In the genomic region with DNA sequence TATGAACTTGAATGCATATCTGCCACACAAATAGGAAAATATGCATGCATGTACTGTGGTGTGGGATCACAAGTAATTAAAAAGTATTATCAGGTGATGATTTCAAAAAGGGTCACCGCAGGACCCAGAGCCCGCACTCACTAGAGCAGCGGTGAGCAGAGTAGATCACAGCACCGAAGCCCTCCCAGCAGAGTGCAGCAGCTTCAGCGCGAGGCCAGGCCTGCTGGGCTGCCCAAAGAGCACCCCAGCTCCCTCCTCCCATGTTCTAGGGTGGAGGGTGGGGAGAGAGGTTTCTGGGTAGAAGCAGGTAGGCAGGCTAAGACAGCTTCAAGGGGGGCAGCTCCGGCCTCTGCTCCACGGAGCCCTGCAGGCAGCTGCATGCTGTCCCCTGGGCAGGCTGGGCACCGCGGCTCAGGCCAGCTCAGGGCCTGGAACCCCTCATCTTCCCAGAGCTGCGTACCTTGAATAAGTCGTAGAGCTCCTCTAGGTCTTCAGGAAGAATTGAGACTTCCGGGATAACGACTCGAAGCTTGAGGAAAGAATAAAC, we compare ENCODE assay signal across 23 cellular contexts. TPM values are rescaled to one million over a fixed set of nuclear protein-coding genes. Genes with fewer than 3 reads are reported as not detected.
A peak's percentile ranks its signal among the peaks of the same experiment; 100 is the strongest.
DNase-seq lines count a peak whose midpoint lies in the region; ATAC-seq, FAIRE-seq and TF ChIP-seq lines count a peak whose summit lies in the region.
"Had no signal": no experiment of that assay in that cellular context is flagged by ENCODE, and none has a peak within 500 bp of the region (broad histone marks: within the 10 kb centered on the region; RNA-seq: fewer than 3 reads in every experiment).

No MANE protein-coding gene starts in this region.

- TF ChIP-seq POLR2A in A549 (IDR thresholded peaks at IDR 0.05; ENCODE audit: low read length) (no peak), HCT116 (IDR thresholded peaks at IDR 0.05; ENCODE audit: borderline replicate concordance, extremely low read depth, insufficient read depth, insufficient read length) (no peak)

- H3K9me3 ChIP-seq in A549 (no peaks in the 10 kb centered on the region), HCT116 (ENCODE audit: control insufficient read depth in 1 of 2, insufficient read depth in 1 of 2, low read depth in 1 of 2, low read length in 2 of 2) (no peaks in the 10 kb centered on the region)
- H3K9me3 ChIP-seq: BE2C, Peyer's patch had no signal

- no peaks in the 10 kb centered on the region for H3K27me3 ChIP-seq in HCT116 (ENCODE audit: insufficient read depth, low read length)
- H3K27me3 ChIP-seq: BE2C, Peyer's patch had no signal

- H3K36me3 Mint-ChIP-seq in WTC11 (peaks cover 48% of the 10 kb centered on the region), nephron progenitor cell (ENCODE audit: low read depth) (peaks cover 58% of the 10 kb centered on the region), endothelial cell (ENCODE audit: low read depth, unreplicated experiment) (peaks cover 45% of the 10 kb centered on the region)

- 0 out of 6 replicates have a peak overlapping the region, but pooled peaks of 1 of the 2 experiments have one; percentile 23 for H3K27ac ChIP-seq in A549
- H3K27ac ChIP-seq in HCT116 (ENCODE audit: low read depth, low read length): no peak overlapping the region
- H3K27ac ChIP-seq: HL-60, Peyer's patch, SK-N-MC had no signal

- TF ChIP-seq EP300 in A549 (IDR thresholded peaks at IDR 0.05): no peak

- TF ChIP-seq CTCF in A549 (IDR thresholded peaks at IDR 0.05) (no peak), HCT116 (IDR thresholded peaks at IDR 0.05 in 2 of 3, conservative IDR thresholded peaks at IDR 0.05 in 1 of 3; ENCODE audit: borderline replicate concordance in 1 of 3, insufficient read depth in 1 of 3, low read depth in 2 of 3, low read length in 2 of 3) (no peak), WTC11 (IDR thresholded peaks at IDR 0.05) (no peak), nephron progenitor cell (IDR thresholded peaks at IDR 0.05) (no peak), endothelial cell (IDR thresholded peaks at IDR 0.05; ENCODE audit: unreplicated experiment) (no peak)

- H3K27me3 Mint-ChIP-seq in WTC11 (ENCODE audit: low read depth) (no peaks in the 10 kb centered on the region), nephron progenitor cell (ENCODE audit: low read depth, poor library complexity) (no peaks in the 10 kb centered on the region), endothelial cell (ENCODE audit: unreplicated experiment) (peaks cover 4% of the 10 kb centered on the region)

- H3K4me1 ChIP-seq in A549 (peaks cover 3% of the 10 kb centered on the region; the same call in 1 of the 3 replicates), HCT116 (ENCODE audit: control insufficient read depth in 1 of 2, insufficient read depth in 2 of 2, low read length in 2 of 2) (no peaks in the 10 kb centered on the region)
- H3K4me1 ChIP-seq: BE2C, Peyer's patch had no signal

- DNase-seq in A549 (ENCODE audit: low read depth in 1 of 2, low spot score in 1 of 2): no peak
- no peak for DNase-seq in HCT116 (ENCODE audit: low read depth, low spot score)
- no peak for DNase-seq in WTC11 (ENCODE audit: low spot score)
- no peak for DNase-seq in nephron progenitor cell
- DNase-seq in NCI-H2196 (lab: John Stamatoyannopoulos, UW; ENCODE audit: unreplicated experiment): no peak
- DNase-seq in NCI-H774 (lab: John Stamatoyannopoulos, UW): no peak
- no peak for DNase-seq in endothelial cell (ENCODE audit: low spot score)
- DNase-seq: BE2C, Calu3, DMS79 treated with DMSO at 0.1 percent for 48 hours, Kasumi-1, MV-4-11, NCI-H1105, NCI-H1436 treated with DMSO at 0.1 percent for 48 hours, NCI-H187 treated with DMSO at 0.1 percent for 48 hours, NCI-H2171 treated with DMSO at 0.1 percent for 48 hours, NCI-H524, Peyer's patch, SIG-M5 had no signal

- POLR2A ChIA-PET in A549 (lab: Yijun Ruan, JAX) (interaction anchor here (1.2 kb wide), 1 partner anchor 10 kb away, joined by 3 read pairs; no protein-coding TSS in a partner anchor), HCT116 (lab: Charles Lee) (no interaction called here), WTC11 (lab: Charles Lee) (interaction anchor here (0.6 kb wide), 1 partner anchor 24 kb away, joined by 3 read pairs; no protein-coding TSS in a partner anchor)

- H3K4me3 Mint-ChIP-seq in WTC11 (no peak overlapping the region), nephron progenitor cell (no peak overlapping the region), endothelial cell (ENCODE audit: unreplicated experiment) (no peak overlapping the region)

- no peaks in the 10 kb centered on the region for H3K79me2 ChIP-seq in HCT116 (ENCODE audit: insufficient read depth, low read length)

- H3K9me2 ChIP-seq in HCT116 (ENCODE audit: insufficient read depth): no peaks in the 10 kb centered on the region

- H3K36me3 ChIP-seq in HCT116 (ENCODE audit: control insufficient read depth in 1 of 2, insufficient read depth in 2 of 2, low read length in 2 of 2): peaks cover 14 to 23% of the 10 kb centered on the region in 2 experiments
- H3K36me3 ChIP-seq: BE2C had no signal

- H3K4me3 ChIP-seq in A549: no peak overlapping the region
- no peak overlapping the region for H3K4me3 ChIP-seq in HCT116 (replicated peaks in 1 of 2; ENCODE audit: low read depth in 1 of 2, low read length in 2 of 2)
- H3K4me3 ChIP-seq: Peyer's patch, SK-N-MC had no signal

- BruUV-seq in HCT116 (replicated peaks; lab: Mats Ljungman, UMichigan): no TSS peak

- no peaks in the 10 kb centered on the region for H4K20me1 ChIP-seq in HCT116 (ENCODE audit: insufficient read depth)

- intact Hi-C loops in HCT116 (cut with micrococcal nuclease): no loop called here

- H3K4me2 ChIP-seq in A549 (no peak overlapping the region), HCT116 (ENCODE audit: low read length) (no peak overlapping the region)

- no peak for FAIRE-seq in A549 (lab: Jason Lieb, UNC)
- FAIRE-seq: GM12892 had no signal

- TF ChIP-seq RAD21 in A549 (conservative IDR thresholded peaks at IDR 0.05 in 1 of 2, IDR thresholded peaks at IDR 0.05 in 1 of 2) (no peak), HCT116 (IDR thresholded peaks at IDR 0.05; ENCODE audit: low read depth) (no peak)

- CTCF ChIA-PET in A549 (lab: Yijun Ruan, JAX) (interaction anchor here (0.9 to 3.9 kb wide), 7 partner anchors 10 to 178 kb away, joined by 3 to 21 read pairs (median 4); no protein-coding TSS in a partner anchor), HCT116 (lab: Charles Lee) (interaction anchor here (0.8 kb wide), 1 partner anchor 10 kb away, joined by 3 read pairs; no protein-coding TSS in a partner anchor), WTC11 (lab: Charles Lee) (interaction anchor here (0.6 to 2.2 kb wide), 11 partner anchors 8 to 191 kb away, joined by 3 to 12 read pairs (median 7); a partner anchor contains a TSS)

- 90% methylated on average over 12 of the region's 15 CpGs for WGBS in A549 (ENCODE audit: missing lambda C conversion rate)

- H3K9me3 Mint-ChIP-seq in WTC11 (peaks cover 16% of the 10 kb centered on the region; the same call in 1 of the 2 replicates), nephron progenitor cell (peaks cover 13% of the 10 kb centered on the region), endothelial cell (ENCODE audit: unreplicated experiment) (no peaks in the 10 kb centered on the region)

- RAD21 ChIA-PET in HCT116 (lab: Charles Lee; ENCODE audit: low non-redundant PET in 1 of 2, low total read pairs in 2 of 2, uncharacterized antibody in 2 of 2, unreplicated experiment in 2 of 2): no interaction called here

- H3K27ac Mint-ChIP-seq in WTC11: peak overlapping the region; percentile 73
- H3K27ac Mint-ChIP-seq in nephron progenitor cell: peak overlapping the region; percentile 83
- H3K27ac Mint-ChIP-seq in endothelial cell (ENCODE audit: unreplicated experiment): no peak overlapping the region

- H3K9ac ChIP-seq in HCT116 (ENCODE audit: low read length): no peak overlapping the region

- H2AFZ ChIP-seq in HCT116 (ENCODE audit: low read depth, low read length, poor library complexity, severe bottlenecking): no peak overlapping the region

- H3K4me1 Mint-ChIP-seq in WTC11 (peaks cover 15% of the 10 kb centered on the region), nephron progenitor cell (peaks cover 26% of the 10 kb centered on the region), endothelial cell (ENCODE audit: unreplicated experiment) (peaks cover 9% of the 10 kb centered on the region)

- ATAC-seq in A549: peak; percentile 21 to 33; a peak in 3 of 6 replicates
- 0 out of 2 replicates have a peak, but pooled peaks have one; percentile 25 for ATAC-seq in HCT116
- ATAC-seq in WTC11: peak; percentile 55
- no peak for ATAC-seq in activated CD4-positive, CD25-positive, alpha-beta regulatory T cell treated with anti-CD3 and anti-CD28 coated beads, Interleukin-2, amount 50 U/mL, for 24 hours

TF ChIP-seq in A549, 52 proteins besides CTCF, POLR2A, EP300 and RAD21:
- no peak for TF ChIP-seq NFE2L2 (conservative IDR thresholded peaks at IDR 0.05; ENCODE audit: low read length)

TF ChIP-seq in HCT116, 20 proteins besides CTCF, POLR2A, EP300 and RAD21 (continues in another document):
- TF ChIP-seq, protein P1, sequence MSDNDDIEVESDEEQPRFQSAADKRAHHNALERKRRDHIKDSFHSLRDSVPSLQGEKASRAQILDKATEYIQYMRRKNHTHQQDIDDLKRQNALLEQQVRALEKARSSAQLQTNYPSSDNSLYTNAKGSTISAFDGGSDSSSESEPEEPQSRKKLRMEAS (IDR thresholded peaks at IDR 0.05): no peak
- TF ChIP-seq JUND (IDR thresholded peaks at IDR 0.05): no peak
- no peak for TF ChIP-seq CBX3 (IDR thresholded peaks at IDR 0.05; ENCODE audit: low read depth)

TF ChIP-seq in WTC11, 78 proteins besides CTCF, POLR2A, EP300 and RAD21:
- TF ChIP-seq ZNF423 (CRISPR knock-in tag; IDR thresholded peaks at IDR 0.05): no peak

RNA-seq across cellular contexts. Expression of a gene that starts 24.9 kb away (rescaled TPM):
- 2,064 and 3,103 TPM in 2 replicates for polyA plus RNA-seq in A549 (2011; rRNA removed)
- polyA plus RNA-seq in A549 (2012; cell fraction: cytosol; rRNA removed): 1,918 and 2,613 TPM in 2 replicates
- 404 and 505 TPM in 2 replicates for polyA plus RNA-seq in A549 (2012; cell fraction: nucleus; rRNA removed)
- polyA plus RNA-seq in A549 (2017; fragmentation: RNase III; extraction: RNeasy Plus Mini Kit Qiagen cat#74134 plus additional on column Dnase treatment): 1,803 to 1,931 TPM (median 1,812 TPM) in 3 replicates
- polyA minus RNA-seq in A549 (2011; rRNA and poly(A)+ RNA removed): 256 and 361 TPM in 2 replicates
- 1,340 TPM for total RNA-seq in HCT116 (2021; ENCODE audit: unreplicated experiment)
- polyA plus RNA-seq in HCT116 (2012): 3,999 and 4,166 TPM in 2 replicates
- total RNA-seq in WTC11 (2021): 1,590 to 1,874 TPM (median 1,822 TPM) in 3 replicates
- 1,589 TPM for total RNA-seq in endothelial cell (ENCODE audit: unreplicated experiment)

Comparison
In these comparisons a context has a peak if more than half of its experiments do, and no peak if none do; other contexts are left out.
1. ATAC-seq: peak in A549 (2 of 2), HCT116 (single experiment) and WTC11 (single experiment); none in activated CD4-positive, CD25-positive, alpha-beta regulatory T cell treated with anti-CD3 and anti-CD28 coated beads, Interleukin-2, amount 50 U/mL, for 24 hours (0 of 2).